In the genomic region with DNA sequence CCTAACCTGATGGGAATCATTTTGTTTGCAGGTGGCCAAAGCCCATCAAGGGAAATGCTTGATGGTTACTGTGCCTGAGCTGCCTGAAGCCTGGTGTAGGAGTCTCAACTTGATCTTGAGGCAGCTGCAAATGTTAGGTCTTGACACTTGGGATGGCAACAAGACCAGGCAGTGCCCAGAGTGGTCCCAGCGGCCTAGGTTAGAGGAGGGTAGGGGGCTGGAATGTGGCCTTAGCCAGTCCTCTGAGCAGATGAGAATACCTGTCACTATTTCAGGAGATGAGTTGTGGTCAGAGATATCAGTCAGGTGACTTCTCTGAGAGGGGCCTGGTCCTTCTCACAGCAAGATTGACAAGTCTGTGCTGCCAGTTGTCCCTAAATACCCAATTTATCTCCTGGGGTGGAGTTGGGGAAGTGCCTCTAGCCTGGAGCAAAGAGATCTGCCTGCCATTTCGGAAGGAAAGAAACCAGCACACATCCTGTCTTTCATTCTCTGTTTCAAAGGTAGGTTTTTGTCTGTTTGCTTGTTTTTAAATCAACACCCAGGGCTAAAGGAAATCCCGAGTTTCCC, we compare ENCODE assay signal across 1 cellular context.
TF ChIP-seq lines count a peak whose summit lies in the region.

No MANE protein-coding gene starts in this region.

TF ChIP-seq in H1, 55 proteins besides CTCF, POLR2A, EP300 and RAD21:
- no peak for TF ChIP-seq ZNF274 (IDR thresholded peaks at IDR 0.05; ENCODE audit: borderline replicate concordance, extremely low read depth, low read length)
- TF ChIP-seq, protein P1, sequence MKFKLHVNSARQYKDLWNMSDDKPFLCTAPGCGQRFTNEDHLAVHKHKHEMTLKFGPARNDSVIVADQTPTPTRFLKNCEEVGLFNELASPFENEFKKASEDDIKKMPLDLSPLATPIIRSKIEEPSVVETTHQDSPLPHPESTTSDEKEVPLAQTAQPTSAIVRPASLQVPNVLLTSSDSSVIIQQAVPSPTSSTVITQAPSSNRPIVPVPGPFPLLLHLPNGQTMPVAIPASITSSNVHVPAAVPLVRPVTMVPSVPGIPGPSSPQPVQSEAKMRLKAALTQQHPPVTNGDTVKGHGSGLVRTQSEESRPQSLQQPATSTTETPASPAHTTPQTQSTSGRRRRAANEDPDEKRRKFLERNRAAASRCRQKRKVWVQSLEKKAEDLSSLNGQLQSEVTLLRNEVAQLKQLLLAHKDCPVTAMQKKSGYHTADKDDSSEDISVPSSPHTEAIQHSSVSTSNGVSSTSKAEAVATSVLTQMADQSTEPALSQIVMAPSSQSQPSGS (IDR thresholded peaks at IDR 0.05; ENCODE audit: low read length), result no peak
- TF ChIP-seq CHD1 (IDR thresholded peaks at IDR 0.05; ENCODE audit: low read depth, low read length), result no peak
- no peak for TF ChIP-seq RBBP5 (IDR thresholded peaks at IDR 0.05; ENCODE audit: borderline replicate concordance, low read depth, low read length)
- TF ChIP-seq BACH1 (IDR thresholded peaks at IDR 0.05; ENCODE audit: low read length), result no peak
- no peak for TF ChIP-seq NRF1 (IDR thresholded peaks at IDR 0.05; ENCODE audit: low read depth, low read length)
- no peak for TF ChIP-seq PHF8 (conservative IDR thresholded peaks at IDR 0.05; ENCODE audit: low read depth, low read length)
- TF ChIP-seq POU5F1 (IDR thresholded peaks at IDR 0.05; ENCODE audit: low read depth, low read length), result no peak
- TF ChIP-seq CTBP2 (IDR thresholded peaks at IDR 0.05; ENCODE audit: borderline replicate concordance, insufficient read depth, insufficient read length, low read length), result no peak
